ENCODE assay signal across 22 cellular contexts in the genomic region with DNA sequence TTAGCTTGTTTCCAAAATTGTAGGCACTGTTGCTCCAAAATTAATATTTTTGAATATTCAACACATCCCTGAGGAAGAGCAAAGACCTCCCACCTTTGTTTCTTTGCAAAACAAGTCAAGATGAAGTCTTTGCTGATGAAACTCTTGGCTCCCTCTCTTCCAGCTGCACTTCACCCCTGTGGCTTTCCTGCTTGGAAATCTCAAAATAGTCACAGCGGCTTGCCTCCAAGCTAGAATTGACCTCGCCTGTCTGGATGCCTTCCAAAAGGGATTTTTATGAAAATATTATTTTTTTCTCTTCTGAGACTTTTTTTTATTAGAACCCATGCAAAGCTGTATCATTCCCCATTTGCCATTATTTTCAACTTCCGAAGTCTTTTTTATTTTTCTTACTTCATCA.
DNase-seq lines count a peak whose midpoint lies in the region; ATAC-seq and TF ChIP-seq lines count a peak whose summit lies in the region.
"Had no signal": no experiment of that assay in that cellular context is flagged by ENCODE, and none has a peak within 500 bp of the region (broad histone marks: within the 10 kb centered on the region; RNA-seq: fewer than 3 reads in every experiment).

No MANE protein-coding gene starts in this region.

- H3K9me3 ChIP-seq in mesenchymal stem cell (ENCODE audit: control insufficient read depth, low read length) (no peaks in the 10 kb centered on the region), thyroid gland (no peaks in the 10 kb centered on the region)
- H3K9me3 ChIP-seq: body of pancreas, transverse colon had no signal

- no peak overlapping the region for H3K4me3 ChIP-seq in astrocyte of the spinal cord (ENCODE audit: low read depth, low read length)
- peak overlapping the region in 1 of 2 experiments; percentile 4 for H3K4me3 ChIP-seq in mesenchymal stem cell (ENCODE audit: insufficient read depth in 1 of 2, low read depth in 1 of 2, low read length in 2 of 2)
- no peak overlapping the region for H3K4me3 ChIP-seq in thyroid gland (replicated peaks in 1 of 3)
- H3K4me3 ChIP-seq: body of pancreas, hepatocyte, transverse colon had no signal

- H3K18ac ChIP-seq in mesenchymal stem cell (ENCODE audit: low read depth in 1 of 2, low read length in 2 of 2) = no peak overlapping the region

- H3K23ac ChIP-seq in mesenchymal stem cell (ENCODE audit: low read length in 2 of 2) = no peak overlapping the region

- TF ChIP-seq POLR2A in thyroid gland (IDR thresholded peaks at IDR 0.05) = no peak

- H3K36me3 ChIP-seq in mesenchymal stem cell (ENCODE audit: control insufficient read depth in 1 of 2, insufficient read depth in 2 of 2, low read depth in 1 of 2, low read length in 2 of 2) (no peaks in the 10 kb centered on the region), thyroid gland (no peaks in the 10 kb centered on the region)
- H3K36me3 ChIP-seq: transverse colon had no signal

- no peaks in the 10 kb centered on the region for H3K36me3 Mint-ChIP-seq in stimulated activated effector memory CD8-positive, alpha-beta T cell treated with anti-CD3 and anti-CD28 coated beads, Interleukin-12 subunit alpha, Interleukin-12 subunit beta, amount 100 ng/mL, for 72 hours
- H3K36me3 Mint-ChIP-seq: activated naive CD4-positive, alpha-beta T cell treated with anti-CD3 and anti-CD28 coated beads, Interleukin-2, amount 50 U/mL, for 24 hours; CD8-positive, alpha-beta T cell; stimulated activated naive B cell treated with anti-CD40 and anti-IgM and Interleukin-4, amounts not matched to agents 10 μg/mL and 1 μg/mL and 100 μg/mL, for 72 hours; T-cell had no signal

- H3K27ac Mint-ChIP-seq in stimulated activated effector memory CD8-positive, alpha-beta T cell treated with anti-CD3 and anti-CD28 coated beads, Interleukin-12 subunit alpha, Interleukin-12 subunit beta, amount 100 ng/mL, for 72 hours = no peak overlapping the region
- H3K27ac Mint-ChIP-seq: activated naive CD4-positive, alpha-beta T cell treated with anti-CD3 and anti-CD28 coated beads, Interleukin-2, amount 50 U/mL, for 24 hours; activated T-cell treated with anti-CD3 and anti-CD28 coated beads, Interleukin-2, amount 50 U/mL, for 72 hours; CD8-positive, alpha-beta T cell; stimulated activated naive B cell treated with anti-CD40 and anti-IgM and Interleukin-4, amounts not matched to agents 10 μg/mL and 1 μg/mL and 100 μg/mL, for 72 hours; T-cell had no signal

- no peak overlapping the region for H4K8ac ChIP-seq in mesenchymal stem cell (ENCODE audit: low read length)

- H3K27ac ChIP-seq in mesenchymal stem cell (ENCODE audit: low read length, poor library complexity, severe bottlenecking) (no peak overlapping the region), thyroid gland (peak overlapping the region in 2 of 3 donors; percentile 12 to 54)
- H3K27ac ChIP-seq: body of pancreas, hepatocyte, transverse colon had no signal

- intact Hi-C loops in thyroid gland (cut with DNase I) = no loop called here

- H2BK120ac ChIP-seq in mesenchymal stem cell (ENCODE audit: low read depth, low read length) = no peak overlapping the region

- H3K14ac ChIP-seq in mesenchymal stem cell (ENCODE audit: low read length in 2 of 2) = no peak overlapping the region

- H3K4me3 Mint-ChIP-seq in stimulated activated effector memory CD8-positive, alpha-beta T cell treated with anti-CD3 and anti-CD28 coated beads, Interleukin-12 subunit alpha, Interleukin-12 subunit beta, amount 100 ng/mL, for 72 hours = no peak overlapping the region
- H3K4me3 Mint-ChIP-seq: activated naive CD4-positive, alpha-beta T cell treated with anti-CD3 and anti-CD28 coated beads, Interleukin-2, amount 50 U/mL, for 24 hours; activated T-cell treated with anti-CD3 and anti-CD28 coated beads, Interleukin-2, amount 50 U/mL, for 72 hours; CD8-positive, alpha-beta T cell; stimulated activated naive B cell treated with anti-CD40 and anti-IgM and Interleukin-4, amounts not matched to agents 10 μg/mL and 1 μg/mL and 100 μg/mL, for 72 hours; T-cell had no signal

- TF ChIP-seq CTCF in astrocyte of the spinal cord (IDR thresholded peaks at IDR 0.05; ENCODE audit: low read depth, low read length) = no peak
- TF ChIP-seq CTCF in thyroid gland (IDR thresholded peaks at IDR 0.05) = no peak

- no peak overlapping the region for H2BK12ac ChIP-seq in mesenchymal stem cell (ENCODE audit: low read length in 2 of 2)

- H2BK5ac ChIP-seq in mesenchymal stem cell (ENCODE audit: low read depth, low read length, poor library complexity, severe bottlenecking) = no peak overlapping the region

- H3K4ac ChIP-seq in mesenchymal stem cell (ENCODE audit: low read depth in 1 of 2, low read length in 2 of 2) = no peak overlapping the region

- in situ Hi-C loops in astrocyte of the spinal cord (cut with HindIII; ENCODE audit: low sequenced_read_pairs) = no loop called here

- peak overlapping the region; percentile 49 for H3K9ac ChIP-seq in mesenchymal stem cell (ENCODE audit: low read length)

- WGBS in mesenchymal stem cell = no CpG with 5 or more reads among the region's 3 CpGs
- WGBS in thyroid gland, 2 donors = 61 to 76% methylated on average over 3 of the region's 3 CpGs

- H3K4me2 ChIP-seq in mesenchymal stem cell (ENCODE audit: low read length, poor library complexity, severe bottlenecking) = no peak overlapping the region
- H3K4me2 ChIP-seq: hepatocyte had no signal

- no peak overlapping the region for H2AK5ac ChIP-seq in mesenchymal stem cell (ENCODE audit: low read length, severe bottlenecking)

- H2BK15ac ChIP-seq in mesenchymal stem cell (ENCODE audit: low read depth, poor library complexity, severe bottlenecking) = no peak overlapping the region

- DNase-seq in astrocyte of the spinal cord (ENCODE audit: low read depth, low spot score) = peak; percentile 65
- DNase-seq in fibroblast of peridontal ligament (ENCODE audit: extremely low read depth) = peak; percentile 83
- no peak for DNase-seq in mesenchymal stem cell
- DNase-seq in thyroid gland = no peak
- no peak for DNase-seq in NCI-H146 (lab: John Stamatoyannopoulos, UW)
- no peak for DNase-seq in stimulated activated effector memory CD8-positive, alpha-beta T cell treated with anti-CD3 and anti-CD28 coated beads, Interleukin-12 subunit alpha, Interleukin-12 subunit beta, amount 100 ng/mL, for 72 hours (ENCODE audit: low spot score in 2 of 2)
- DNase-seq in activated T-cell treated with anti-CD3 and anti-CD28 coated beads, Interleukin-2, amount 50 U/mL, for 1 hour = no peak
- DNase-seq: activated T-cell treated with anti-CD3 and anti-CD28 coated beads, Interleukin-2, amount 50 U/mL, for 72 hours; CD8-positive, alpha-beta T cell; GDM1; KG1; NCI-H1694; NCI-H69; occipital lobe; retina; SHP77; stimulated activated naive B cell treated with anti-CD40 and anti-IgM and Interleukin-4, amounts not matched to agents 10 μg/mL and 1 μg/mL and 100 μg/mL, for 72 hours; T-cell; transverse colon had no signal

- no peak overlapping the region for H2AFZ ChIP-seq in mesenchymal stem cell (ENCODE audit: low read depth, low read length)
- H2AFZ ChIP-seq: hepatocyte had no signal

- H3K4me1 Mint-ChIP-seq in stimulated activated effector memory CD8-positive, alpha-beta T cell treated with anti-CD3 and anti-CD28 coated beads, Interleukin-12 subunit alpha, Interleukin-12 subunit beta, amount 100 ng/mL, for 72 hours = no peaks in the 10 kb centered on the region
- H3K4me1 Mint-ChIP-seq: activated naive CD4-positive, alpha-beta T cell treated with anti-CD3 and anti-CD28 coated beads, Interleukin-2, amount 50 U/mL, for 24 hours had no signal

- H3K79me1 ChIP-seq in mesenchymal stem cell (replicated peaks; ENCODE audit: low read length, poor library complexity, severe bottlenecking) = no peaks in the 10 kb centered on the region

- no peaks in the 10 kb centered on the region for H3K9me3 Mint-ChIP-seq in stimulated activated effector memory CD8-positive, alpha-beta T cell treated with anti-CD3 and anti-CD28 coated beads, Interleukin-12 subunit alpha, Interleukin-12 subunit beta, amount 100 ng/mL, for 72 hours
- H3K9me3 Mint-ChIP-seq: activated naive CD4-positive, alpha-beta T cell treated with anti-CD3 and anti-CD28 coated beads, Interleukin-2, amount 50 U/mL, for 24 hours; activated T-cell treated with anti-CD3 and anti-CD28 coated beads, Interleukin-2, amount 50 U/mL, for 72 hours; CD8-positive, alpha-beta T cell; T-cell had no signal

- no peak overlapping the region for H4K91ac ChIP-seq in mesenchymal stem cell (ENCODE audit: low read length)

- H3K27me3 ChIP-seq in mesenchymal stem cell (ENCODE audit: control insufficient read depth in 1 of 2, insufficient read depth in 1 of 2, low read length in 2 of 2) (no peaks in the 10 kb centered on the region), thyroid gland (no peaks in the 10 kb centered on the region)
- H3K27me3 ChIP-seq: body of pancreas, hepatocyte, transverse colon had no signal

- no peaks in the 10 kb centered on the region for H3K4me1 ChIP-seq in mesenchymal stem cell (ENCODE audit: control insufficient read depth, insufficient read depth, low read depth, low read length)
- H3K4me1 ChIP-seq in thyroid gland = peaks cover 0 to 4% of the 10 kb centered on the region in 2 donors
- H3K4me1 ChIP-seq: body of pancreas, transverse colon had no signal

- no peak for ATAC-seq in stimulated activated effector memory CD8-positive, alpha-beta T cell treated with anti-CD3 and anti-CD28 coated beads, Interleukin-12 subunit alpha, Interleukin-12 subunit beta, amount 100 ng/mL, for 72 hours
- ATAC-seq: activated T-cell treated with anti-CD3 and anti-CD28 coated beads, Interleukin-2, amount 50 U/mL, for 72 hours; body of pancreas; CD8-positive, alpha-beta T cell; stimulated activated naive B cell treated with anti-CD40 and anti-IgM and Interleukin-4, amounts not matched to agents 10 μg/mL and 1 μg/mL and 100 μg/mL, for 72 hours; T-cell had no signal

Comparison
In these comparisons a context has a peak if more than half of its experiments do, and no peak if none do; other contexts are left out.
1. DNase-seq: peak in astrocyte of the spinal cord (single experiment) and fibroblast of peridontal ligament (single experiment); none in mesenchymal stem cell (single experiment), thyroid gland (0 of 2), NCI-H146 (single experiment), stimulated activated effector memory CD8-positive, alpha-beta T cell treated with anti-CD3 and anti-CD28 coated beads, Interleukin-12 subunit alpha, Interleukin-12 subunit beta, amount 100 ng/mL, for 72 hours (0 of 2) and activated T-cell treated with anti-CD3 and anti-CD28 coated beads, Interleukin-2, amount 50 U/mL, for 1 hour (single experiment).